Comparison of ENCODE assay signal across 8 cellular contexts in genomic region chr9:117644607-117645244, GRCh38. TPM values are rescaled to one million over a fixed set of nuclear protein-coding genes. Genes with fewer than 3 reads are reported as not detected.
DNase-seq lines count a peak whose midpoint lies in the region; ATAC-seq and TF ChIP-seq lines count a peak whose summit lies in the region.

No MANE protein-coding gene starts in this region.

- intact Hi-C loops in A673 (cut with micrococcal nuclease; ENCODE audit: unreplicated experiment): loop anchor here (2.0 to 10.0 kb wide), 2 partner anchors 530 to 1720 kb away; no protein-coding TSS in a partner anchor

- H3K9me3 ChIP-seq in A673 (ENCODE audit: low read depth, low read length, poor library complexity, severe bottlenecking) (no peaks in the 10 kb centered on the region), skeletal muscle tissue (ENCODE audit: control insufficient read depth in 3 of 3, low read length in 3 of 3) (no peaks in the 10 kb centered on the region)

- ATAC-seq in GM18511 (IDR thresholded peaks at IDR 0.05; ENCODE audit: unreplicated experiment) (peak; percentile 87), HG02981 (IDR thresholded peaks at IDR 0.05; ENCODE audit: unreplicated experiment) (peak; percentile 75)

- POLR2A ChIA-PET in A673 (lab: Charles Lee; ENCODE audit: low non-redundant PET): no interaction called here

- peak overlapping the region in 2 of 3 donors; percentile 42 to 76 for H3K9ac ChIP-seq in skeletal muscle tissue (ENCODE audit: low read depth in 1 of 3, low read length in 3 of 3)

- H3K4me1 ChIP-seq in A673 (ENCODE audit: insufficient read depth, low read length, poor library complexity, severe bottlenecking): no peaks in the 10 kb centered on the region
- H3K4me1 ChIP-seq in skeletal muscle tissue (ENCODE audit: control insufficient read depth in 3 of 3, insufficient read depth in 3 of 3, low read length in 3 of 3): peaks cover 4 to 8% (median 7%) of the 10 kb centered on the region in 3 donors

- peak; percentile 97 for TF ChIP-seq CTCF in A673 (conservative IDR thresholded peaks at IDR 0.05; ENCODE audit: low read depth, low read length)

- CTCF ChIA-PET in A673 (lab: Charles Lee): no interaction called here

- H3K27ac ChIP-seq in A673 (ENCODE audit: low read depth, low read length, poor library complexity, severe bottlenecking): no peak overlapping the region
- H3K27ac ChIP-seq in skeletal muscle tissue (ENCODE audit: low read depth, low read length): no peak overlapping the region

- BruUV-seq in A673 (replicated peaks; lab: Mats Ljungman, UMichigan): no TSS peak

- peak; percentile 80 for DNase-seq in A673 (ENCODE audit: low spot score)
- DNase-seq in NCI-H2029 (lab: John Stamatoyannopoulos, UW): peak; percentile 73
- peak; percentile 13 for DNase-seq in T-helper 9 cell
- peak; percentile 31 for DNase-seq in brain pericyte (ENCODE audit: low read depth, low spot score)
- peak; percentile 72 for DNase-seq in iPS-NIHi7 (ENCODE audit: extremely low spot score)

- H3K4me3 ChIP-seq in A673 (ENCODE audit: low read depth, low read length, poor library complexity, severe bottlenecking) (no peak overlapping the region), skeletal muscle tissue (ENCODE audit: low read length in 3 of 3) (peak overlapping the region; percentile 42 to 70 (median 60))

- H3K27me3 ChIP-seq in A673 (replicated peaks; ENCODE audit: insufficient read depth, low read depth, low read length, poor library complexity) (peaks cover 59% of the 10 kb centered on the region), skeletal muscle tissue (ENCODE audit: control insufficient read depth in 3 of 3, insufficient read depth in 3 of 3, low read length in 3 of 3) (peaks cover 2 to 21% (median 13%) of the 10 kb centered on the region in 3 donors)

- H3K36me3 ChIP-seq in A673 (ENCODE audit: insufficient read depth, low read length, poor library complexity, severe bottlenecking) (no peaks in the 10 kb centered on the region), skeletal muscle tissue (ENCODE audit: control insufficient read depth in 3 of 3, insufficient read depth in 3 of 3, low read length in 3 of 3) (no peaks in the 10 kb centered on the region)

RNA-seq across cellular contexts. Expression of gene TLR4, which starts 59.5 kb away (rescaled TPM):
- total RNA-seq in A673 (2021) (not detected in 2 replicates), skeletal muscle tissue (8.9 TPM)

Comparison
In these comparisons a context has a peak if more than half of its experiments do, and no peak if none do; other contexts are left out.
1. DNase-seq: peak in every context shown above with its lines; median percentile 80 in A673; 73 in NCI-H2029; 72 in iPS-NIHi7; 31 in brain pericyte; 13 in T-helper 9 cell.